ENCODE assay signal across 1 cellular context in the genomic region with DNA sequence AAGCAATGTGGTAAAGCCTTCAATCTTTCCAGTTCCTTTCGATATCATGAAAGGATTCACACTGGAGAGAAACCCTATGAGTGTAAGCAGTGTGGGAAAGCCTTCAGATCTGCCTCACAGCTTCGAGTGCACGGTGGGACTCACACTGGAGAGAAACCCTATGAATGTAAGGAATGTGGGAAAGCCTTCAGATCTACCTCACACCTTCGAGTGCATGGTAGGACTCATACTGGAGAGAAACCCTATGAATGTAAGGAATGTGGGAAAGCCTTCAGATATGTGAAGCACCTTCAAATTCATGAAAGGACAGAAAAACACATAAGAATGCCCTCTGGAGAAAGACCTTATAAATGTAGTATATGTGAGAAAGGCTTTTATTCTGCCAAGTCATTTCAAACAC.
TF ChIP-seq lines count a peak whose summit lies in the region.

No MANE protein-coding gene starts in this region.

TF ChIP-seq in K562, 482 proteins besides CTCF, POLR2A, EP300 and RAD21 (continued from another document and continues in another):
- TF ChIP-seq, protein P1, sequence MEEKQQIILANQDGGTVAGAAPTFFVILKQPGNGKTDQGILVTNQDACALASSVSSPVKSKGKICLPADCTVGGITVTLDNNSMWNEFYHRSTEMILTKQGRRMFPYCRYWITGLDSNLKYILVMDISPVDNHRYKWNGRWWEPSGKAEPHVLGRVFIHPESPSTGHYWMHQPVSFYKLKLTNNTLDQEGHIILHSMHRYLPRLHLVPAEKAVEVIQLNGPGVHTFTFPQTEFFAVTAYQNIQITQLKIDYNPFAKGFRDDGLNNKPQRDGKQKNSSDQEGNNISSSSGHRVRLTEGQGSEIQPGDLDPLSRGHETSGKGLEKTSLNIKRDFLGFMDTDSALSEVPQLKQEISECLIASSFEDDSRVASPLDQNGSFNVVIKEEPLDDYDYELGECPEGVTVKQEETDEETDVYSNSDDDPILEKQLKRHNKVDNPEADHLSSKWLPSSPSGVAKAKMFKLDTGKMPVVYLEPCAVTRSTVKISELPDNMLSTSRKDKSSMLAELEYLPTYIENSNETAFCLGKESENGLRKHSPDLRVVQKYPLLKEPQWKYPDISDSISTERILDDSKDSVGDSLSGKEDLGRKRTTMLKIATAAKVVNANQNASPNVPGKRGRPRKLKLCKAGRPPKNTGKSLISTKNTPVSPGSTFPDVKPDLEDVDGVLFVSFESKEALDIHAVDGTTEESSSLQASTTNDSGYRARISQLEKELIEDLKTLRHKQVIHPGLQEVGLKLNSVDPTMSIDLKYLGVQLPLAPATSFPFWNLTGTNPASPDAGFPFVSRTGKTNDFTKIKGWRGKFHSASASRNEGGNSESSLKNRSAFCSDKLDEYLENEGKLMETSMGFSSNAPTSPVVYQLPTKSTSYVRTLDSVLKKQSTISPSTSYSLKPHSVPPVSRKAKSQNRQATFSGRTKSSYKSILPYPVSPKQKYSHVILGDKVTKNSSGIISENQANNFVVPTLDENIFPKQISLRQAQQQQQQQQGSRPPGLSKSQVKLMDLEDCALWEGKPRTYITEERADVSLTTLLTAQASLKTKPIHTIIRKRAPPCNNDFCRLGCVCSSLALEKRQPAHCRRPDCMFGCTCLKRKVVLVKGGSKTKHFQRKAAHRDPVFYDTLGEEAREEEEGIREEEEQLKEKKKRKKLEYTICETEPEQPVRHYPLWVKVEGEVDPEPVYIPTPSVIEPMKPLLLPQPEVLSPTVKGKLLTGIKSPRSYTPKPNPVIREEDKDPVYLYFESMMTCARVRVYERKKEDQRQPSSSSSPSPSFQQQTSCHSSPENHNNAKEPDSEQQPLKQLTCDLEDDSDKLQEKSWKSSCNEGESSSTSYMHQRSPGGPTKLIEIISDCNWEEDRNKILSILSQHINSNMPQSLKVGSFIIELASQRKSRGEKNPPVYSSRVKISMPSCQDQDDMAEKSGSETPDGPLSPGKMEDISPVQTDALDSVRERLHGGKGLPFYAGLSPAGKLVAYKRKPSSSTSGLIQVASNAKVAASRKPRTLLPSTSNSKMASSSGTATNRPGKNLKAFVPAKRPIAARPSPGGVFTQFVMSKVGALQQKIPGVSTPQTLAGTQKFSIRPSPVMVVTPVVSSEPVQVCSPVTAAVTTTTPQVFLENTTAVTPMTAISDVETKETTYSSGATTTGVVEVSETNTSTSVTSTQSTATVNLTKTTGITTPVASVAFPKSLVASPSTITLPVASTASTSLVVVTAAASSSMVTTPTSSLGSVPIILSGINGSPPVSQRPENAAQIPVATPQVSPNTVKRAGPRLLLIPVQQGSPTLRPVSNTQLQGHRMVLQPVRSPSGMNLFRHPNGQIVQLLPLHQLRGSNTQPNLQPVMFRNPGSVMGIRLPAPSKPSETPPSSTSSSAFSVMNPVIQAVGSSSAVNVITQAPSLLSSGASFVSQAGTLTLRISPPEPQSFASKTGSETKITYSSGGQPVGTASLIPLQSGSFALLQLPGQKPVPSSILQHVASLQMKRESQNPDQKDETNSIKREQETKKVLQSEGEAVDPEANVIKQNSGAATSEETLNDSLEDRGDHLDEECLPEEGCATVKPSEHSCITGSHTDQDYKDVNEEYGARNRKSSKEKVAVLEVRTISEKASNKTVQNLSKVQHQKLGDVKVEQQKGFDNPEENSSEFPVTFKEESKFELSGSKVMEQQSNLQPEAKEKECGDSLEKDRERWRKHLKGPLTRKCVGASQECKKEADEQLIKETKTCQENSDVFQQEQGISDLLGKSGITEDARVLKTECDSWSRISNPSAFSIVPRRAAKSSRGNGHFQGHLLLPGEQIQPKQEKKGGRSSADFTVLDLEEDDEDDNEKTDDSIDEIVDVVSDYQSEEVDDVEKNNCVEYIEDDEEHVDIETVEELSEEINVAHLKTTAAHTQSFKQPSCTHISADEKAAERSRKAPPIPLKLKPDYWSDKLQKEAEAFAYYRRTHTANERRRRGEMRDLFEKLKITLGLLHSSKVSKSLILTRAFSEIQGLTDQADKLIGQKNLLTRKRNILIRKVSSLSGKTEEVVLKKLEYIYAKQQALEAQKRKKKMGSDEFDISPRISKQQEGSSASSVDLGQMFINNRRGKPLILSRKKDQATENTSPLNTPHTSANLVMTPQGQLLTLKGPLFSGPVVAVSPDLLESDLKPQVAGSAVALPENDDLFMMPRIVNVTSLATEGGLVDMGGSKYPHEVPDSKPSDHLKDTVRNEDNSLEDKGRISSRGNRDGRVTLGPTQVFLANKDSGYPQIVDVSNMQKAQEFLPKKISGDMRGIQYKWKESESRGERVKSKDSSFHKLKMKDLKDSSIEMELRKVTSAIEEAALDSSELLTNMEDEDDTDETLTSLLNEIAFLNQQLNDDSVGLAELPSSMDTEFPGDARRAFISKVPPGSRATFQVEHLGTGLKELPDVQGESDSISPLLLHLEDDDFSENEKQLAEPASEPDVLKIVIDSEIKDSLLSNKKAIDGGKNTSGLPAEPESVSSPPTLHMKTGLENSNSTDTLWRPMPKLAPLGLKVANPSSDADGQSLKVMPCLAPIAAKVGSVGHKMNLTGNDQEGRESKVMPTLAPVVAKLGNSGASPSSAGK (IDR thresholded peaks at IDR 0.05) = peak; percentile 19; the same call in 1 of the 2 replicates
- TF ChIP-seq, protein P2, sequence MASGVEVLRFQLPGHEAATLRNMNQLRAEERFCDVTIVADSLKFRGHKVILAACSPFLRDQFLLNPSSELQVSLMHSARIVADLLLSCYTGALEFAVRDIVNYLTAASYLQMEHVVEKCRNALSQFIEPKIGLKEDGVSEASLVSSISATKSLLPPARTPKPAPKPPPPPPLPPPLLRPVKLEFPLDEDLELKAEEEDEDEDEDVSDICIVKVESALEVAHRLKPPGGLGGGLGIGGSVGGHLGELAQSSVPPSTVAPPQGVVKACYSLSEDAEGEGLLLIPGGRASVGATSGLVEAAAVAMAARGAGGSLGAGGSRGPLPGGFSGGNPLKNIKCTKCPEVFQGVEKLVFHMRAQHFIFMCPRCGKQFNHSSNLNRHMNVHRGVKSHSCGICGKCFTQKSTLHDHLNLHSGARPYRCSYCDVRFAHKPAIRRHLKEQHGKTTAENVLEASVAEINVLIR (CRISPR knock-in tag; IDR thresholded peaks at IDR 0.05) = no peak
- TF ChIP-seq SLC30A9 (CRISPR knock-in tag; IDR thresholded peaks at IDR 0.05) (no peak), ZNF76 (CRISPR knock-in tag; IDR thresholded peaks at IDR 0.05; ENCODE audit: borderline replicate concordance) (no peak), SOX6 (IDR thresholded peaks at IDR 0.05) (peak; percentile 18; the same call in 1 of the 2 replicates), ZNF143 (CRISPR knock-in tag; IDR thresholded peaks at IDR 0.05) (no peak), ELF4 (CRISPR knock-in tag; IDR thresholded peaks at IDR 0.05) (no peak), ZNF23 (CRISPR knock-in tag; IDR thresholded peaks at IDR 0.05) (no peak), HNRNPLL (IDR thresholded peaks at IDR 0.05; ENCODE audit: low read depth, low read length, poor library complexity, severe bottlenecking) (no peak), MIER1 (IDR thresholded peaks at IDR 0.05; ENCODE audit: low read depth) (peak; percentile 18; the same call in 1 of the 2 replicates), RBM14 (IDR thresholded peaks at IDR 0.05; ENCODE audit: borderline replicate concordance, insufficient read depth, low read depth, low read length) (no peak), HDAC1 (IDR thresholded peaks at IDR 0.05) (no peak), CBX8 (IDR thresholded peaks at IDR 0.05; ENCODE audit: borderline replicate concordance, extremely low read depth, low read depth, low read length, poor library complexity, severe bottlenecking) (no peak), TEAD1 (CRISPR knock-in tag; IDR thresholded peaks at IDR 0.05) (peak in 1 of 2 experiments; percentile 89; a peak in 2 of 4 replicates), NR2C1 (IDR thresholded peaks at IDR 0.05) (no peak), NR2C1 (tag; IDR thresholded peaks at IDR 0.05) (no peak), SNRNP70 (optimal IDR thresholded peaks at IDR 0.05; ENCODE audit: low read depth, low read length) (no peak), HDGF (IDR thresholded peaks at IDR 0.05) (no peak), NCOA6 (IDR thresholded peaks at IDR 0.05) (no peak), POLR2AphosphoS2 (IDR thresholded peaks at IDR 0.05; ENCODE audit: low read length) (no peak), ZNF75A (CRISPR knock-in tag; IDR thresholded peaks at IDR 0.05) (peak; percentile 99)
- TF ChIP-seq, protein P3, sequence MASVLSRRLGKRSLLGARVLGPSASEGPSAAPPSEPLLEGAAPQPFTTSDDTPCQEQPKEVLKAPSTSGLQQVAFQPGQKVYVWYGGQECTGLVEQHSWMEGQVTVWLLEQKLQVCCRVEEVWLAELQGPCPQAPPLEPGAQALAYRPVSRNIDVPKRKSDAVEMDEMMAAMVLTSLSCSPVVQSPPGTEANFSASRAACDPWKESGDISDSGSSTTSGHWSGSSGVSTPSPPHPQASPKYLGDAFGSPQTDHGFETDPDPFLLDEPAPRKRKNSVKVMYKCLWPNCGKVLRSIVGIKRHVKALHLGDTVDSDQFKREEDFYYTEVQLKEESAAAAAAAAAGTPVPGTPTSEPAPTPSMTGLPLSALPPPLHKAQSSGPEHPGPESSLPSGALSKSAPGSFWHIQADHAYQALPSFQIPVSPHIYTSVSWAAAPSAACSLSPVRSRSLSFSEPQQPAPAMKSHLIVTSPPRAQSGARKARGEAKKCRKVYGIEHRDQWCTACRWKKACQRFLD (CRISPR knock-in tag; IDR thresholded peaks at IDR 0.05) = no peak
- TF ChIP-seq, protein P4, sequence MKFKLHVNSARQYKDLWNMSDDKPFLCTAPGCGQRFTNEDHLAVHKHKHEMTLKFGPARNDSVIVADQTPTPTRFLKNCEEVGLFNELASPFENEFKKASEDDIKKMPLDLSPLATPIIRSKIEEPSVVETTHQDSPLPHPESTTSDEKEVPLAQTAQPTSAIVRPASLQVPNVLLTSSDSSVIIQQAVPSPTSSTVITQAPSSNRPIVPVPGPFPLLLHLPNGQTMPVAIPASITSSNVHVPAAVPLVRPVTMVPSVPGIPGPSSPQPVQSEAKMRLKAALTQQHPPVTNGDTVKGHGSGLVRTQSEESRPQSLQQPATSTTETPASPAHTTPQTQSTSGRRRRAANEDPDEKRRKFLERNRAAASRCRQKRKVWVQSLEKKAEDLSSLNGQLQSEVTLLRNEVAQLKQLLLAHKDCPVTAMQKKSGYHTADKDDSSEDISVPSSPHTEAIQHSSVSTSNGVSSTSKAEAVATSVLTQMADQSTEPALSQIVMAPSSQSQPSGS (CRISPR knock-in tag; IDR thresholded peaks at IDR 0.05) = no peak
- TF ChIP-seq, protein P5, sequence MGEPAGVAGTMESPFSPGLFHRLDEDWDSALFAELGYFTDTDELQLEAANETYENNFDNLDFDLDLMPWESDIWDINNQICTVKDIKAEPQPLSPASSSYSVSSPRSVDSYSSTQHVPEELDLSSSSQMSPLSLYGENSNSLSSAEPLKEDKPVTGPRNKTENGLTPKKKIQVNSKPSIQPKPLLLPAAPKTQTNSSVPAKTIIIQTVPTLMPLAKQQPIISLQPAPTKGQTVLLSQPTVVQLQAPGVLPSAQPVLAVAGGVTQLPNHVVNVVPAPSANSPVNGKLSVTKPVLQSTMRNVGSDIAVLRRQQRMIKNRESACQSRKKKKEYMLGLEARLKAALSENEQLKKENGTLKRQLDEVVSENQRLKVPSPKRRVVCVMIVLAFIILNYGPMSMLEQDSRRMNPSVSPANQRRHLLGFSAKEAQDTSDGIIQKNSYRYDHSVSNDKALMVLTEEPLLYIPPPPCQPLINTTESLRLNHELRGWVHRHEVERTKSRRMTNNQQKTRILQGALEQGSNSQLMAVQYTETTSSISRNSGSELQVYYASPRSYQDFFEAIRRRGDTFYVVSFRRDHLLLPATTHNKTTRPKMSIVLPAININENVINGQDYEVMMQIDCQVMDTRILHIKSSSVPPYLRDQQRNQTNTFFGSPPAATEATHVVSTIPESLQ (CRISPR knock-in tag; IDR thresholded peaks at IDR 0.05) = no peak
- TF ChIP-seq, protein P6, sequence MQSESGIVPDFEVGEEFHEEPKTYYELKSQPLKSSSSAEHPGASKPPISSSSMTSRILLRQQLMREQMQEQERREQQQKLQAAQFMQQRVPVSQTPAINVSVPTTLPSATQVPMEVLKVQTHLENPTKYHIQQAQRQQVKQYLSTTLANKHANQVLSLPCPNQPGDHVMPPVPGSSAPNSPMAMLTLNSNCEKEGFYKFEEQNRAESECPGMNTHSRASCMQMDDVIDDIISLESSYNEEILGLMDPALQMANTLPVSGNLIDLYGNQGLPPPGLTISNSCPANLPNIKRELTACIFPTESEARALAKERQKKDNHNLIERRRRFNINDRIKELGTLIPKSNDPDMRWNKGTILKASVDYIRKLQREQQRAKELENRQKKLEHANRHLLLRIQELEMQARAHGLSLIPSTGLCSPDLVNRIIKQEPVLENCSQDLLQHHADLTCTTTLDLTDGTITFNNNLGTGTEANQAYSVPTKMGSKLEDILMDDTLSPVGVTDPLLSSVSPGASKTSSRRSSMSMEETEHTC (IDR thresholded peaks at IDR 0.05) = no peak
- TF ChIP-seq, protein P7, sequence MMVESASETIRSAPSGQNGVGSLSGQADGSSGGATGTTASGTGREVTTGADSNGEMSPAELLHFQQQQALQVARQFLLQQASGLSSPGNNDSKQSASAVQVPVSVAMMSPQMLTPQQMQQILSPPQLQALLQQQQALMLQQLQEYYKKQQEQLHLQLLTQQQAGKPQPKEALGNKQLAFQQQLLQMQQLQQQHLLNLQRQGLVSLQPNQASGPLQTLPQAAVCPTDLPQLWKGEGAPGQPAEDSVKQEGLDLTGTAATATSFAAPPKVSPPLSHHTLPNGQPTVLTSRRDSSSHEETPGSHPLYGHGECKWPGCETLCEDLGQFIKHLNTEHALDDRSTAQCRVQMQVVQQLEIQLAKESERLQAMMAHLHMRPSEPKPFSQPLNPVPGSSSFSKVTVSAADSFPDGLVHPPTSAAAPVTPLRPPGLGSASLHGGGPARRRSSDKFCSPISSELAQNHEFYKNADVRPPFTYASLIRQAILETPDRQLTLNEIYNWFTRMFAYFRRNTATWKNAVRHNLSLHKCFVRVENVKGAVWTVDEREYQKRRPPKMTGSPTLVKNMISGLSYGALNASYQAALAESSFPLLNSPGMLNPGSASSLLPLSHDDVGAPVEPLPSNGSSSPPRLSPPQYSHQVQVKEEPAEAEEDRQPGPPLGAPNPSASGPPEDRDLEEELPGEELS (CRISPR knock-in tag; IDR thresholded peaks at IDR 0.05; ENCODE audit: borderline replicate concordance) = no peak
